22 cellular contexts compared by ENCODE assay signal in the genomic region with DNA sequence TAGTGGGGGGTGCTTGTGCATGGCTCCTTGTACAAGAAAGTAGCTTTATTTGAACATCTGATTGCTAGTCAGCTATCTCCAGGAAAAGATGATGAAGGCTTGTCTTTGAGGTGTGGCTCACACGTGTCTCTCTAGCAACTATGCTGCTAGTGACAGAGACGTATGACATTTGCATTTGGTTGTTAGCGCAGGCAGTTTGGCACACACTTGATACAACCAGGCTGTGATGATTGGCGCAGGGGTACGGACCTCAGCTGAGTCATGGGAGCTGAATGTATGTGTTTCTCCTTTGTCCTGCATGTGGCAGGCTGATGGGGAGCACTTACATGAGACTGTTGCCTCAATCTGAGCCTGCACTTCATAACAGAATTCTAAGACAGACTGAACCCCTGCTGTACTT.
"Had no signal": no experiment of that assay in that cellular context is flagged by ENCODE, and none has a peak within 500 bp of the region (broad histone marks: within the 10 kb centered on the region; RNA-seq: fewer than 3 reads in every experiment).

No MANE protein-coding gene starts in this region.

- H3K9me3 Mint-ChIP-seq: activated naive CD4-positive, alpha-beta T cell treated with anti-CD3 and anti-CD28 coated beads, Interleukin-2, amount 50 U/mL, for 72 hours; immature natural killer cell; naive B cell; T-helper 1 cell treated with Interleukin-12 subunit alpha and Interleukin-12 subunit beta and Interleukin-4 antibody, amounts not matched to agents 30 μg/mL and 1 μg/mL, for 36 hours had no signal

- DNase-seq: activated CD4-positive, alpha-beta T cell treated with anti-CD3 and anti-CD28 coated beads for 4 hours; activated CD4-positive, alpha-beta T cell treated with anti-CD3 and anti-CD28 coated beads, Interleukin-2, amount 50 U/mL, for 48 hours; activated CD4-positive, CD25-positive, alpha-beta regulatory T cell; activated CD8-positive, alpha-beta memory T cell treated with anti-CD3 and anti-CD28 coated beads, Interleukin-2, amount 10 ng/mL, durations not matched to agents 7 days and 5 days; activated effector memory CD4-positive, alpha-beta T cell treated with Interleukin-2 at 50 U/mL for 16 hours; activated T-cell treated with anti-CD3 and anti-CD28 coated beads for 4 hours; aorta; central memory CD4-positive, alpha-beta T cell; dermis blood vessel endothelial cell; effector CD8-positive, alpha-beta T cell; foreskin keratinocyte; immature natural killer cell; lower lobe of right lung; naive B cell; stimulated activated CD4-positive, alpha-beta T cell treated with anti-CD3 and anti-CD28 coated beads, Interleukin-2, amount 100 ng/mL, for 48 hours; stimulated activated naive CD4-positive, alpha-beta T cell treated with Interleukin-2 at 50 U/mL for 16 hours; thyroid gland; upper lobe of right lung had no signal

- H3K27me3 Mint-ChIP-seq: activated CD8-positive, alpha-beta memory T cell treated with anti-CD3 and anti-CD28 coated beads, Interleukin-2, amount 10 ng/mL, durations not matched to agents 7 days and 5 days; naive B cell; progenitor cell of endocrine pancreas had no signal

- ATAC-seq: activated CD8-positive, alpha-beta memory T cell treated with anti-CD3 and anti-CD28 coated beads, Interleukin-2, amount 10 ng/mL, durations not matched to agents 7 days and 5 days; activated naive CD4-positive, alpha-beta T cell treated with anti-CD3 and anti-CD28 coated beads, Interleukin-2, amount 50 U/mL, for 72 hours; foreskin keratinocyte; left lobe of liver; lower lobe of right lung; upper lobe of right lung had no signal

- H3K4me3 Mint-ChIP-seq: activated CD8-positive, alpha-beta memory T cell treated with anti-CD3 and anti-CD28 coated beads, Interleukin-2, amount 10 ng/mL, durations not matched to agents 7 days and 5 days; immature natural killer cell; naive B cell; T-helper 1 cell treated with Interleukin-12 subunit alpha and Interleukin-12 subunit beta and Interleukin-4 antibody, amounts not matched to agents 30 μg/mL and 1 μg/mL, for 36 hours had no signal

- H3K4me1 Mint-ChIP-seq: immature natural killer cell, naive B cell had no signal

- H3K27ac Mint-ChIP-seq: activated naive CD4-positive, alpha-beta T cell treated with anti-CD3 and anti-CD28 coated beads, Interleukin-2, amount 50 U/mL, for 72 hours; progenitor cell of endocrine pancreas; T-helper 1 cell treated with Interleukin-12 subunit alpha and Interleukin-12 subunit beta and Interleukin-4 antibody, amounts not matched to agents 30 μg/mL and 1 μg/mL, for 36 hours had no signal
